9 cellular contexts compared by ENCODE assay signal in the genomic region with DNA sequence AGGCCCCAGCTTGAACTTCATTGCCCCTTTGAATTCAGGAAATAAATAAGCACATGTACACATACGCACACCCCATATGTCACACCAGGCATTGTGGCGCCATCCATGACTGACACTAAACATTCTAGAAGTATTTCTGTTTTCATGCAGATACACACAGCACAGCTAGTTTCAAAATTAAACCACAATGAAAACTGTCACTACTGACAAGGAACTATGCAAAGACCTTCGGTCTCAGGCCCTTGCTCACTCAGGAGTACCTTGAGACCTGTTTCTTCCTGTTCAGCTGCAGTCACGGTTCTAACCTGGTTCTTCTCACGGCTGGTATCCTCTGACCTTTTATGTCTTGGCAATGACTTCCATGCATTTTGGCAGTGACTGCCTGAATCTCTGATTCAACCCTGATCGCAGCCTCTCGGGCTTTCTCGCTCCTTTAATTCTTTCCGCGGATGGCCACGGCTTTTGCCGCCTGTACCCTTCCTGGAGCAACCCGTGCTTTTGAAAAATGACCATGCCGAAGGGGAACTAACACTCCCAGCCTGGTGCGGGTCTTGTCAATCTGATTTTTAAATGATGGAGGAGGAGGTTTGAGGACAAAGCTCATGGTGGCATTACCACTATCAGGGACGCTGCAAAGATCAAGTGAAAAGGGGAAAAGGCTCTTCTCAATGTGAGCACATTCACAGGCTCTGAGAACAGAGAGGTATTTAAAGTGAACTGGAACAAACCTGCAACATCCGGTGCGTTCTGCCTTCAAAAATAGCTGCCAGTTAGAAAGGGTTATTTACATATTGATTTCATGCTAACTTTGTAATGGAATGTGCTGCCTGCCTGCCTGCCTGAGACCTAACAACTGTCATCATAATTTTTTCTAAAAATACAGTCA.
A peak's percentile ranks its signal among the peaks of the same experiment; 100 is the strongest.
DNase-seq lines count a peak whose midpoint lies in the region; ATAC-seq and TF ChIP-seq lines count a peak whose summit lies in the region.
"Had no signal": no experiment of that assay in that cellular context is flagged by ENCODE, and none has a peak within 500 bp of the region (broad histone marks: within the 10 kb centered on the region; RNA-seq: fewer than 3 reads in every experiment).

No MANE protein-coding gene starts in this region.

- H3K27me3 Mint-ChIP-seq in neural crest cell (ENCODE audit: low read depth), result no peaks in the 10 kb centered on the region

- DNase-seq in neural crest cell (ENCODE audit: low read depth, low spot score), result no peak
- no peak for DNase-seq in NCI-H345 (lab: John Stamatoyannopoulos, UW)
- no peak for DNase-seq in NCI-H2196 treated with DMSO at 0.1 percent for 48 hours (lab: John Stamatoyannopoulos, UW; ENCODE audit: unreplicated experiment)
- no peak for DNase-seq in OCI-M1 (lab: John Stamatoyannopoulos, UW)
- no peak for DNase-seq in stimulated activated CD4-positive, alpha-beta T cell treated with anti-CD3 and anti-CD28 coated beads, Interleukin-4, amount 100 ng/mL, for 24 hours
- DNase-seq: right lobe of liver had no signal

- peak overlapping the region; percentile 88 for H2AFZ ChIP-seq in OCI-LY3 (ENCODE audit: low read depth, low read length)

- peaks cover 38% of the 10 kb centered on the region for H3K4me1 Mint-ChIP-seq in neural crest cell

- peaks cover 8% of the 10 kb centered on the region for H3K9me3 Mint-ChIP-seq in neural crest cell

- H3K9me3 ChIP-seq in OCI-LY3 (ENCODE audit: insufficient read depth, low read length), result no peaks in the 10 kb centered on the region
- H3K9me3 ChIP-seq: right lobe of liver had no signal

- peak overlapping the region; percentile 77 for H3K27ac Mint-ChIP-seq in neural crest cell (ENCODE audit: unreplicated experiment)

- peak overlapping the region; percentile 77 for H3K4me3 ChIP-seq in OCI-LY3 (ENCODE audit: low read length)
- H3K4me3 ChIP-seq: right lobe of liver had no signal

- no peaks in the 10 kb centered on the region for H3K27me3 ChIP-seq in OCI-LY3 (ENCODE audit: low read depth, low read length)

- peak overlapping the region; percentile 90 for H3K9ac ChIP-seq in OCI-LY3 (ENCODE audit: low read length)

- peak overlapping the region; percentile 96 for H3K27ac ChIP-seq in OCI-LY3 (ENCODE audit: low read length)
- H3K27ac ChIP-seq: right lobe of liver had no signal

- H3K36me3 Mint-ChIP-seq in neural crest cell (ENCODE audit: low read depth), result peaks cover 8% of the 10 kb centered on the region

- H3K4me2 ChIP-seq in OCI-LY3 (ENCODE audit: low read length), result peak overlapping the region; percentile 100

- H3K79me2 ChIP-seq in OCI-LY3 (ENCODE audit: low read length), result no peaks in the 10 kb centered on the region

- ATAC-seq in GM18868 (IDR thresholded peaks at IDR 0.05; ENCODE audit: unreplicated experiment) (peak; percentile 76), HG02610 (IDR thresholded peaks at IDR 0.05; ENCODE audit: unreplicated experiment) (peak; percentile 82)

- TF ChIP-seq CTCF in OCI-LY3 (IDR thresholded peaks at IDR 0.05; ENCODE audit: low read depth, low read length) (no peak), neural crest cell (conservative IDR thresholded peaks at IDR 0.05) (no peak)

- no peaks in the 10 kb centered on the region for H4K20me1 ChIP-seq in OCI-LY3 (ENCODE audit: insufficient read depth, low read length)

- peaks cover 29% of the 10 kb centered on the region for H3K4me1 ChIP-seq in OCI-LY3 (ENCODE audit: low read length)
- H3K4me1 ChIP-seq: right lobe of liver had no signal

- peak overlapping the region; percentile 58 for H3K4me3 Mint-ChIP-seq in neural crest cell

- no peaks in the 10 kb centered on the region for H3K36me3 ChIP-seq in OCI-LY3 (replicated peaks; ENCODE audit: low read depth, low read length)
- H3K36me3 ChIP-seq: right lobe of liver had no signal
